21 cellular contexts compared by ENCODE assay signal in genomic region chr3:11371758-11372157, GRCh38.
DNase-seq lines count a peak whose midpoint lies in the region; ATAC-seq and TF ChIP-seq lines count a peak whose summit lies in the region.
"Had no signal": no experiment of that assay in that cellular context is flagged by ENCODE, and none has a peak within 500 bp of the region (broad histone marks: within the 10 kb centered on the region; RNA-seq: fewer than 3 reads in every experiment).

No MANE protein-coding gene starts in this region.

- TF ChIP-seq CTCF in nephron (IDR thresholded peaks at IDR 0.05; ENCODE audit: unreplicated experiment in 3 of 3), result no peak

- no peaks in the 10 kb centered on the region for H3K9me3 Mint-ChIP-seq in nephron
- H3K9me3 Mint-ChIP-seq: CD14-positive monocyte, GM23338 had no signal

- peak; percentile 6 to 62 for DNase-seq in NCI-H2081 (lab: John Stamatoyannopoulos, UW)
- no peak for DNase-seq in NCI-H2081 treated with DMSO at 0.1 percent for 48 hours (lab: John Stamatoyannopoulos, UW)
- peak in 2 of 3 experiments; percentile 59 to 81 for DNase-seq in NCI-H1417 (lab: John Stamatoyannopoulos, UW)
- DNase-seq in SJCRH30, result peak; percentile 76 to 88
- DNase-seq in NCI-H2227 (lab: John Stamatoyannopoulos, UW; ENCODE audit: unreplicated experiment), result no peak
- DNase-seq: 8988T, DND-41, KG1, MV-4-11, NCI-H1694 treated with DMSO at 0.1 percent for 48 hours, NCI-H2171 treated with DMSO at 0.1 percent for 48 hours, NCI-H510A, SW 1271 had no signal

- H3K27ac ChIP-seq in SJCRH30, result peak overlapping the region; percentile 86
- H3K27ac ChIP-seq: SJSA1 had no signal

- no peak overlapping the region for H3K4me3 ChIP-seq in SJCRH30
- H3K4me3 ChIP-seq: GM23338, SJSA1 had no signal

- peaks cover 60% of the 10 kb centered on the region for H3K4me1 Mint-ChIP-seq in nephron

- H3K4me3 Mint-ChIP-seq in nephron, result no peak overlapping the region
- H3K4me3 Mint-ChIP-seq: CD14-positive monocyte, GM23338 had no signal

- peaks cover 6% of the 10 kb centered on the region; the same call in 1 of the 2 replicates for H3K36me3 ChIP-seq in SJCRH30

- H3K27me3 ChIP-seq in SJCRH30, result no peaks in the 10 kb centered on the region
- H3K27me3 ChIP-seq: SJSA1 had no signal

- H3K4me1 ChIP-seq in SJCRH30, result peaks cover 45% of the 10 kb centered on the region

- H3K27ac Mint-ChIP-seq in nephron, result peak overlapping the region; percentile 40 to 99 (median 98)
- H3K27ac Mint-ChIP-seq: GM23338 had no signal

- H3K27me3 Mint-ChIP-seq in nephron (ENCODE audit: low read depth), result no peaks in the 10 kb centered on the region

- H3K9me3 ChIP-seq in SJCRH30 (replicated peaks), result no peaks in the 10 kb centered on the region
- H3K9me3 ChIP-seq: SJSA1 had no signal

- H3K36me3 Mint-ChIP-seq in nephron (ENCODE audit: low read depth), result peaks cover 7% of the 10 kb centered on the region

- ATAC-seq in HG02852 (IDR thresholded peaks at IDR 0.05; ENCODE audit: unreplicated experiment), result no peak
- no peak for ATAC-seq in HG02571 (IDR thresholded peaks at IDR 0.05; ENCODE audit: unreplicated experiment)
- ATAC-seq: GM23338, HepG2, Panc1 had no signal

Comparison
In these comparisons a context has a peak if more than half of its experiments do, and no peak if none do; other contexts are left out.
1. DNase-seq: peak in NCI-H2081 (2 of 2), NCI-H1417 (2 of 3) and SJCRH30 (2 of 2); none in NCI-H2081 treated with DMSO at 0.1 percent for 48 hours (single experiment) and NCI-H2227 (single experiment).